Comparison of ENCODE assay signal across 11 cellular contexts in genomic region chr16:84751947-84752346, GRCh38. TPM values are rescaled to one million over a fixed set of nuclear protein-coding genes. Genes with fewer than 3 reads are reported as not detected.
DNase-seq lines count a peak whose midpoint lies in the region; ATAC-seq and TF ChIP-seq lines count a peak whose summit lies in the region.
"Had no signal": no experiment of that assay in that cellular context is flagged by ENCODE, and none has a peak within 500 bp of the region (broad histone marks: within the 10 kb centered on the region; RNA-seq: fewer than 3 reads in every experiment).

No MANE protein-coding gene starts in this region.

- H2BK120ac ChIP-seq in H9 (ENCODE audit: low read depth, low read length, poor library complexity, severe bottlenecking): no peak overlapping the region

- H3K4me1 Mint-ChIP-seq in CD14-positive monocyte (peaks cover 57% of the 10 kb centered on the region), H9 (peaks cover 17 to 21% of the 10 kb centered on the region in 2 experiments), Calu3 (ENCODE audit: low read depth, unreplicated experiment) (peaks cover 24% of the 10 kb centered on the region)

- H3K56ac ChIP-seq in H9 (ENCODE audit: insufficient read length, low read depth, low read length): no peak overlapping the region

- H3K14ac ChIP-seq in H9 (ENCODE audit: insufficient read depth, low read length): no peak overlapping the region

- H3K36me3 Mint-ChIP-seq in CD14-positive monocyte (peaks cover 9 to 13% of the 10 kb centered on the region in 2 donors), H9 (ENCODE audit: insufficient read depth in 1 of 3, low read depth in 3 of 3) (peaks cover 0 to 12% (median 6%) of the 10 kb centered on the region in 3 experiments; a peak in 6 of 7 replicates), Calu3 (ENCODE audit: insufficient read depth, unreplicated experiment) (peaks cover 28% of the 10 kb centered on the region)

- H3K18ac ChIP-seq in H9 (ENCODE audit: insufficient read length, low read depth, low read length): no peak overlapping the region

- H4K5ac ChIP-seq in H9 (ENCODE audit: insufficient read length, low read depth, low read length): no peak overlapping the region

- no peak overlapping the region for H4K8ac ChIP-seq in H9 (replicated peaks; ENCODE audit: insufficient read length, low read depth, low read length)

- H3K27ac Mint-ChIP-seq in CD14-positive monocyte: peak overlapping the region; percentile 88 to 97 (median 95)
- H3K27ac Mint-ChIP-seq in H9: no peak overlapping the region
- H3K27ac Mint-ChIP-seq in Calu3 (ENCODE audit: unreplicated experiment): no peak overlapping the region

- H3K27ac ChIP-seq in epithelial cell of prostate: peak overlapping the region; percentile 9
- no peak overlapping the region for H3K27ac ChIP-seq in H9 (ENCODE audit: insufficient read length, low read depth, low read length)

- no peaks in the 10 kb centered on the region for H4K20me1 ChIP-seq in H9 (ENCODE audit: control insufficient read depth, insufficient read depth, insufficient read length)

- H2BK5ac ChIP-seq in H9 (ENCODE audit: insufficient read length, low read length): no peak overlapping the region

- no peak overlapping the region for H3K4ac ChIP-seq in H9 (ENCODE audit: low read depth, low read length)

- CTCF ChIA-PET in Calu3 (lab: Charles Lee): interaction anchor here (1.0 kb wide), 1 partner anchor 200 kb away, joined by 3 read pairs; no protein-coding TSS in a partner anchor

- peak; percentile 47 for ATAC-seq in GM19463 (IDR thresholded peaks at IDR 0.05; ENCODE audit: unreplicated experiment)

- no peak overlapping the region for H2BK20ac ChIP-seq in H9 (ENCODE audit: low read depth, low read length, poor library complexity, severe bottlenecking)

- H3K4me3 Mint-ChIP-seq in CD14-positive monocyte (peak overlapping the region in 1 of 2 donors; percentile 62), H9 (no peak overlapping the region), Calu3 (ENCODE audit: low read depth, unreplicated experiment) (no peak overlapping the region)

- H3K4me1 ChIP-seq in H9 (ENCODE audit: insufficient read depth, low read length): no peaks in the 10 kb centered on the region; the same call in 1 of the 2 replicates

- H3K9me3 ChIP-seq in H9 (ENCODE audit: control insufficient read depth, low read depth, low read length): no peaks in the 10 kb centered on the region

- H2AK5ac ChIP-seq in H9 (ENCODE audit: insufficient read length, low read length): no peak overlapping the region

- no TSS peak for BruUV-seq in Calu3 (replicated peaks; lab: Mats Ljungman, UMichigan)

- no peaks in the 10 kb centered on the region for H3K27me3 Mint-ChIP-seq in CD14-positive monocyte (ENCODE audit: low read depth in 3 of 3)
- no peaks in the 10 kb centered on the region for H3K27me3 Mint-ChIP-seq in H9 (ENCODE audit: low read depth)
- H3K27me3 Mint-ChIP-seq in Calu3 (ENCODE audit: unreplicated experiment): no peaks in the 10 kb centered on the region

- TF ChIP-seq CTCF in CD14-positive monocyte (IDR thresholded peaks at IDR 0.05): no peak
- TF ChIP-seq CTCF in H9 (conservative IDR thresholded peaks at IDR 0.05): no peak
- no peak for TF ChIP-seq CTCF in Calu3 (IDR thresholded peaks at IDR 0.05; ENCODE audit: unreplicated experiment)

- no peaks in the 10 kb centered on the region for H3K79me1 ChIP-seq in H9 (ENCODE audit: insufficient read depth, low read depth, low read length, poor library complexity, severe bottlenecking)

- peak; percentile 59 for DNase-seq in CD14-positive monocyte (ENCODE audit: low spot score)
- DNase-seq in NOMO-1 treated with DMSO at 0.1 percent for 48 hours (lab: John Stamatoyannopoulos, UW; ENCODE audit: unreplicated experiment): peak; percentile 87
- DNase-seq in epithelial cell of prostate (ENCODE audit: low read depth, low spot score): no peak
- no peak for DNase-seq in NCI-H2107 treated with DMSO at 0.1 percent for 48 hours (lab: John Stamatoyannopoulos, UW; ENCODE audit: unreplicated experiment)
- DNase-seq in NCI-H524 (lab: John Stamatoyannopoulos, UW): no peak
- no peak for DNase-seq in H9
- no peak for DNase-seq in Calu3
- DNase-seq: activated CD8-positive, alpha-beta memory T cell treated with anti-CD3 and anti-CD28 coated beads, Interleukin-2, amount 50 U/mL, for 48 hours; DND-41; KBM-7 had no signal

- no peaks in the 10 kb centered on the region for H3K27me3 ChIP-seq in H9 (ENCODE audit: insufficient read depth, low read length)

- no peak overlapping the region for H3K4me2 ChIP-seq in H9 (ENCODE audit: insufficient read depth, insufficient read length, low read length)

- H2BK15ac ChIP-seq in H9 (ENCODE audit: low read depth, low read length): no peak overlapping the region

- no peak overlapping the region for H2AFZ ChIP-seq in H9 (ENCODE audit: low read length)

- H3K9ac ChIP-seq in H9 (ENCODE audit: extremely low read depth, insufficient read length, low read length): no peak overlapping the region

- no peaks in the 10 kb centered on the region for H3K9me3 Mint-ChIP-seq in CD14-positive monocyte
- no peaks in the 10 kb centered on the region for H3K9me3 Mint-ChIP-seq in H9
- H3K9me3 Mint-ChIP-seq in Calu3 (ENCODE audit: low read depth, unreplicated experiment): no peaks in the 10 kb centered on the region

- intact Hi-C loops in CD14-positive monocyte (cut with micrococcal nuclease) (loop anchor here in 1 of 2 donors (1.0 to 10.0 kb wide), 3 partner anchors 11 to 333 kb away; no protein-coding TSS in a partner anchor), Calu3 (cut with micrococcal nuclease; ENCODE audit: unreplicated experiment) (no loop called here)

- no peak overlapping the region for H3K23ac ChIP-seq in H9 (ENCODE audit: insufficient read length, low read depth, low read length)

- H3K79me2 ChIP-seq in H9 (ENCODE audit: insufficient read depth, low read length): peaks cover 25% of the 10 kb centered on the region; the same call in 1 of the 2 replicates

- H3T11ph ChIP-seq in H9 (ENCODE audit: low read length): no peak overlapping the region

- no peaks in the 10 kb centered on the region for H3K23me2 ChIP-seq in H9 (ENCODE audit: insufficient read length, low read depth, low read length, poor library complexity, severe bottlenecking)

- no peak overlapping the region for H2BK12ac ChIP-seq in H9 (ENCODE audit: insufficient read length, low read depth, low read length)

- no peak overlapping the region for H4K91ac ChIP-seq in H9 (ENCODE audit: insufficient read length, low read depth, low read length)

RNA-seq across cellular contexts. Expression of gene USP10, which starts 52.1 kb away (rescaled TPM):
- polyA plus RNA-seq in CD14-positive monocyte: 100 to 1,000 TPM in 1 of 2 donors, 10 to 100 TPM in 1; 90.9 to 115 TPM
- total RNA-seq in H9 (2021) (203 and 205 TPM in 2 replicates), Calu3 (2022) (141 and 152 TPM in 2 replicates)

Comparison
In these comparisons a context has a peak if more than half of its experiments do, and no peak if none do; other contexts are left out.
1. DNase-seq: peak in CD14-positive monocyte (single experiment) and NOMO-1 treated with DMSO at 0.1 percent for 48 hours (single experiment); none in epithelial cell of prostate (single experiment), NCI-H2107 treated with DMSO at 0.1 percent for 48 hours (single experiment), NCI-H524 (0 of 2), H9 (single experiment) and Calu3 (single experiment).
2. H3K27ac Mint-ChIP-seq: peak in CD14-positive monocyte (7 of 7); none in H9 (0 of 3) and Calu3 (single experiment).